Comparison of ENCODE assay signal across 20 cellular contexts in the genomic region with DNA sequence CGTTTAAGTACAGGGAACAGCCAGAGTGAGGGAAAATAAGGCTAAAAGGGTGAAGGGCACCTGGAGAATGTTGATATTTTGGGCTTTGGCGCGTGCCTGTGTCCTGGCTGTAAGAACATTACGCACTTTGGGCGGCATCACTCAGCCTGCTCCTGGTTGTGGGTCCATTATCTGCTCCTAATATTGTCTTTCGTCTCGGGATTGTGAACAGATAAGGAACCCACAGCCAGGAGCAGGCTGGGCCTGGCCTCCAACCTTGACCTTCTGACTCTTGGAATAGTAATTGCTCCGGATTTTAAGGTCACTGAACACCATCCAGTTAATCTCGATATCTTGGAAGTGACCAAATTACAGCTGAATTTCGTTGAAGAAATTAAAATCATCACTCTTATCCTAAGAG.
DNase-seq lines count a peak whose midpoint lies in the region; ATAC-seq, FAIRE-seq and TF ChIP-seq lines count a peak whose summit lies in the region.
"Had no signal": no experiment of that assay in that cellular context is flagged by ENCODE, and none has a peak within 500 bp of the region (broad histone marks: within the 10 kb centered on the region; RNA-seq: fewer than 3 reads in every experiment).

No MANE protein-coding gene starts in this region.

- H3K56ac ChIP-seq in H1 (replicated peaks; ENCODE audit: insufficient read length, low read depth, low read length) (no peak overlapping the region), mesendoderm (ENCODE audit: low read length) (peak overlapping the region; percentile 22)

- no peaks in the 10 kb centered on the region for H3K27me3 Mint-ChIP-seq in activated naive CD4-positive, alpha-beta T cell treated with anti-CD3 and anti-CD28 coated beads, Interleukin-2, amount 50 U/mL, for 24 hours
- no peaks in the 10 kb centered on the region for H3K27me3 Mint-ChIP-seq in activated naive CD4-positive, alpha-beta T cell treated with anti-CD3 and anti-CD28 coated beads for 36 hours (ENCODE audit: low read depth)
- H3K27me3 Mint-ChIP-seq in activated CD8-positive, alpha-beta T cell treated with anti-CD3 and anti-CD28 coated beads, Interleukin-2, amount 10 ng/mL, durations not matched to agents 7 days and 5 days (ENCODE audit: low read depth), result no peaks in the 10 kb centered on the region

- no peak overlapping the region for H2AFZ ChIP-seq in H1 (ENCODE audit: low read length)

- H4K20me1 ChIP-seq in H1 (replicated peaks in 1 of 2; ENCODE audit: control insufficient read depth in 1 of 2, insufficient read depth in 2 of 2, low read length in 2 of 2), result no peaks in the 10 kb centered on the region

- intact Hi-C loops in activated naive CD4-positive, alpha-beta T cell treated with anti-CD3 and anti-CD28 coated beads for 36 hours (cut with micrococcal nuclease), result no loop called here
- intact Hi-C loops in thyroid gland (cut with DNase I), result no loop called here

- peak overlapping the region; percentile 83; the same call in 1 of the 2 replicates for H2BK5ac ChIP-seq in H1 (ENCODE audit: low read depth, low read length)
- H2BK5ac ChIP-seq in mesendoderm (ENCODE audit: low read length), result no peak overlapping the region

- H3K4me2 ChIP-seq in H1 (ENCODE audit: insufficient read depth in 1 of 2, low read depth in 2 of 2, low read length in 2 of 2), result no peak overlapping the region
- no peak overlapping the region for H3K4me2 ChIP-seq in mesendoderm (ENCODE audit: low read length)

- H3K4me3 Mint-ChIP-seq in activated naive CD4-positive, alpha-beta T cell treated with anti-CD3 and anti-CD28 coated beads, Interleukin-2, amount 50 U/mL, for 24 hours, result no peak overlapping the region
- no peak overlapping the region for H3K4me3 Mint-ChIP-seq in activated naive CD4-positive, alpha-beta T cell treated with anti-CD3 and anti-CD28 coated beads for 36 hours
- H3K4me3 Mint-ChIP-seq in activated CD8-positive, alpha-beta T cell treated with anti-CD3 and anti-CD28 coated beads, Interleukin-2, amount 10 ng/mL, durations not matched to agents 7 days and 5 days, result no peak overlapping the region
- H3K4me3 Mint-ChIP-seq: B cell had no signal

- no peak overlapping the region for H4K91ac ChIP-seq in H1 (replicated peaks; ENCODE audit: insufficient read length, low read length)

- peak overlapping the region; percentile 80; the same call in 1 of the 2 replicates for H2BK12ac ChIP-seq in H1 (ENCODE audit: low read depth, low read length)

- H3K9me3 Mint-ChIP-seq in activated naive CD4-positive, alpha-beta T cell treated with anti-CD3 and anti-CD28 coated beads, Interleukin-2, amount 50 U/mL, for 24 hours, result no peaks in the 10 kb centered on the region
- H3K9me3 Mint-ChIP-seq in activated naive CD4-positive, alpha-beta T cell treated with anti-CD3 and anti-CD28 coated beads for 36 hours, result no peaks in the 10 kb centered on the region
- no peaks in the 10 kb centered on the region for H3K9me3 Mint-ChIP-seq in activated CD8-positive, alpha-beta T cell treated with anti-CD3 and anti-CD28 coated beads, Interleukin-2, amount 10 ng/mL, durations not matched to agents 7 days and 5 days (ENCODE audit: insufficient read depth)

- DNase-seq in activated naive CD4-positive, alpha-beta T cell treated with anti-CD3 and anti-CD28 coated beads for 36 hours, result no peak
- DNase-seq in H1 (ENCODE audit: low read depth in 1 of 2, low spot score in 2 of 2), result no peak
- no peak for DNase-seq in mesendoderm
- no peak for DNase-seq in thyroid gland
- DNase-seq in HPDE6-E6E7 (ENCODE audit: extremely low spot score), result no peak
- DNase-seq in NCI-H1694 treated with DMSO at 0.1 percent for 48 hours (lab: John Stamatoyannopoulos, UW), result no peak
- DNase-seq in activated CD8-positive, alpha-beta T cell treated with anti-CD3 and anti-CD28 coated beads, Interleukin-2, amount 10 ng/mL, durations not matched to agents 7 days and 5 days, result no peak
- DNase-seq: 8988T, activated T-cell treated with anti-CD3 and anti-CD28 coated beads for 4 hours, amygdala, cerebellar nuclear complex, DMS79 treated with DMSO at 0.1 percent for 48 hours, NCI-H1092 treated with DMSO at 0.1 percent for 48 hours, NCI-H2107, NCI-H524 treated with DMSO at 0.1 percent for 48 hours, T-helper 2 cell, testis, WERI-Rb-1 had no signal

- H3K4me3 ChIP-seq in H1 (ENCODE audit: extremely low read depth in 1 of 4, insufficient read depth in 2 of 4, low read depth in 3 of 4, low read length in 4 of 4) (no peak overlapping the region), mesendoderm (ENCODE audit: low read length) (no peak overlapping the region), thyroid gland (replicated peaks in 1 of 3) (no peak overlapping the region)
- H3K4me3 ChIP-seq: testis had no signal

- no peaks in the 10 kb centered on the region for H3K79me2 ChIP-seq in H1 (ENCODE audit: control insufficient read depth in 1 of 2, insufficient read depth in 2 of 2, low read length in 2 of 2)
- no peaks in the 10 kb centered on the region for H3K79me2 ChIP-seq in mesendoderm (ENCODE audit: control insufficient read depth, insufficient read depth, low read length)

- H3K23me2 ChIP-seq in H1 (ENCODE audit: low read depth, low read length), result no peaks in the 10 kb centered on the region; the same call in 1 of the 2 replicates

- WGBS in H1 (ENCODE audit: extremely low coverage in 1 of 2, insufficient coverage in 1 of 2, insufficient read length in 1 of 2, insufficient replicate concordance in 2 of 2, low coverage in 1 of 2, low lambda C conversion rate in 2 of 2, missing lambda C conversion rate in 1 of 2), 2 experiments, result 88% methylated on average over 10 of the region's 10 CpGs; no CpG with 5 or more reads in 1 of the 2 experiments
- no CpG with 5 or more reads among the region's 10 CpGs for WGBS in mesendoderm (ENCODE audit: extremely low coverage, insufficient coverage, low lambda C conversion rate)
- 87% methylated on average over 10 of the region's 10 CpGs for WGBS in thyroid gland, 2 donors

- no peak overlapping the region for H4K5ac ChIP-seq in H1 (ENCODE audit: insufficient read length, low read depth, low read length)
- H4K5ac ChIP-seq in mesendoderm (ENCODE audit: low read length), result no peak overlapping the region

- H4K8ac ChIP-seq in H1 (ENCODE audit: extremely low read depth, insufficient read depth, low read length), result no peak overlapping the region
- H4K8ac ChIP-seq in mesendoderm (ENCODE audit: low read depth, low read length), result no peak overlapping the region

- ATAC-seq in activated CD8-positive, alpha-beta T cell treated with anti-CD3 and anti-CD28 coated beads, Interleukin-2, amount 10 ng/mL, durations not matched to agents 7 days and 5 days, result no peak

- no peak overlapping the region for H3K4ac ChIP-seq in H1 (replicated peaks; ENCODE audit: insufficient read length, low read depth, low read length)
- H3K4ac ChIP-seq in mesendoderm (ENCODE audit: low read depth, low read length), result no peak overlapping the region

- no peak for TF ChIP-seq CTCF in H1 (IDR thresholded peaks at IDR 0.05; ENCODE audit: control extremely low read depth in 1 of 3, insufficient read depth in 1 of 3, low read depth in 1 of 3, low read length in 3 of 3)
- TF ChIP-seq CTCF in thyroid gland (IDR thresholded peaks at IDR 0.05), result no peak

- TF ChIP-seq EP300 in H1 (IDR thresholded peaks at IDR 0.05; ENCODE audit: borderline replicate concordance in 1 of 2, low read depth in 2 of 2, low read length in 2 of 2), result no peak

- peak overlapping the region; percentile 71 for H3K18ac ChIP-seq in H1 (ENCODE audit: extremely low read depth, low read length)
- no peak overlapping the region for H3K18ac ChIP-seq in mesendoderm (ENCODE audit: low read length)

- no peak overlapping the region for H3K27ac ChIP-seq in H1 (ENCODE audit: low read depth, low read length)
- no peak overlapping the region for H3K27ac ChIP-seq in mesendoderm (ENCODE audit: low read depth, low read length)
- peak overlapping the region in 2 of 3 donors; percentile 22 to 43 for H3K27ac ChIP-seq in thyroid gland
- H3K27ac ChIP-seq: WERI-Rb-1 had no signal

- no peaks in the 10 kb centered on the region for H3K36me3 Mint-ChIP-seq in activated naive CD4-positive, alpha-beta T cell treated with anti-CD3 and anti-CD28 coated beads, Interleukin-2, amount 50 U/mL, for 24 hours
- H3K36me3 Mint-ChIP-seq in activated naive CD4-positive, alpha-beta T cell treated with anti-CD3 and anti-CD28 coated beads for 36 hours (ENCODE audit: low read depth), result no peaks in the 10 kb centered on the region
- no peaks in the 10 kb centered on the region for H3K36me3 Mint-ChIP-seq in activated CD8-positive, alpha-beta T cell treated with anti-CD3 and anti-CD28 coated beads, Interleukin-2, amount 10 ng/mL, durations not matched to agents 7 days and 5 days (ENCODE audit: low read depth)

- H2BK15ac ChIP-seq in H1 (ENCODE audit: low read length) (peak overlapping the region; percentile 99; the same call in 1 of the 2 replicates), mesendoderm (replicated peaks; ENCODE audit: low read depth) (no peak overlapping the region)

- H3K36me3 ChIP-seq in H1 (ENCODE audit: control insufficient read depth in 2 of 4, insufficient read depth in 4 of 4, low read length in 3 of 4) (no peaks in the 10 kb centered on the region), mesendoderm (ENCODE audit: control insufficient read depth, insufficient read depth, low read length) (no peaks in the 10 kb centered on the region), thyroid gland (no peaks in the 10 kb centered on the region)
- H3K36me3 ChIP-seq: WERI-Rb-1 had no signal

- H3K4me1 Mint-ChIP-seq in activated naive CD4-positive, alpha-beta T cell treated with anti-CD3 and anti-CD28 coated beads, Interleukin-2, amount 50 U/mL, for 24 hours, result no peaks in the 10 kb centered on the region
- H3K4me1 Mint-ChIP-seq in activated naive CD4-positive, alpha-beta T cell treated with anti-CD3 and anti-CD28 coated beads for 36 hours (ENCODE audit: low read depth), result no peaks in the 10 kb centered on the region
- peaks cover 2% of the 10 kb centered on the region for H3K4me1 Mint-ChIP-seq in activated CD8-positive, alpha-beta T cell treated with anti-CD3 and anti-CD28 coated beads, Interleukin-2, amount 10 ng/mL, durations not matched to agents 7 days and 5 days (ENCODE audit: low read depth)
- H3K4me1 Mint-ChIP-seq: B cell had no signal

- H3K14ac ChIP-seq in H1 (ENCODE audit: insufficient read length), result no peak overlapping the region

- no peak for TF ChIP-seq RAD21 in H1 (IDR thresholded peaks at IDR 0.05 in 1 of 2, conservative IDR thresholded peaks at IDR 0.05 in 1 of 2; ENCODE audit: low read depth in 2 of 2, low read length in 2 of 2)

- H3K9me3 ChIP-seq in H1 (ENCODE audit: insufficient read depth in 2 of 2, low read depth in 1 of 2, low read length in 1 of 2) (no peaks in the 10 kb centered on the region), thyroid gland (no peaks in the 10 kb centered on the region)
- H3K9me3 ChIP-seq: testis had no signal

- H3K79me1 ChIP-seq in H1 (ENCODE audit: low read depth, low read length), result no peaks in the 10 kb centered on the region; the same call in 1 of the 2 replicates
- no peaks in the 10 kb centered on the region for H3K79me1 ChIP-seq in mesendoderm (ENCODE audit: low read length)

- no peaks in the 10 kb centered on the region for H3K27me3 ChIP-seq in H1 (replicated peaks in 1 of 4; ENCODE audit: control insufficient read depth in 3 of 4, extremely low read depth in 1 of 4, insufficient read depth in 3 of 4, low read length in 3 of 4)
- H3K27me3 ChIP-seq in mesendoderm (ENCODE audit: insufficient read depth, low read length, poor library complexity), result no peaks in the 10 kb centered on the region
- no peaks in the 10 kb centered on the region for H3K27me3 ChIP-seq in thyroid gland
- H3K27me3 ChIP-seq: testis had no signal

- H3K23ac ChIP-seq in H1 (ENCODE audit: insufficient read length) (no peak overlapping the region), mesendoderm (ENCODE audit: low read length) (no peak overlapping the region)

- no peak for TF ChIP-seq POLR2A in H1 (IDR thresholded peaks at IDR 0.05; ENCODE audit: control extremely low read depth in 1 of 2, low read depth in 2 of 2, low read length in 2 of 2)
- no peak for TF ChIP-seq POLR2A in thyroid gland (IDR thresholded peaks at IDR 0.05)

- CTCF ChIA-PET in activated naive CD4-positive, alpha-beta T cell treated with anti-CD3 and anti-CD28 coated beads for 36 hours (lab: Charles Lee), result interaction anchor here (1.1 kb wide), 1 partner anchor 10 kb away, joined by 3 read pairs; no protein-coding TSS in a partner anchor
- CTCF ChIA-PET in H1 (lab: Charles Lee; ENCODE audit: partially characterized antibody), result interaction anchor here (1.0 to 3.1 kb wide), 11 partner anchors 9 to 112 kb away, joined by 3 to 14 read pairs (median 6); a partner anchor contains a TSS
- CTCF ChIA-PET in activated CD8-positive, alpha-beta T cell treated with anti-CD3 and anti-CD28 coated beads, Interleukin-2, amount 10 ng/mL, durations not matched to agents 7 days and 5 days (lab: Charles Lee), result no interaction called here

- H3K4me1 ChIP-seq in H1 (replicated peaks in 1 of 4; ENCODE audit: control insufficient read depth in 3 of 4, insufficient read depth in 4 of 4, low read length in 3 of 4), result peaks cover 0 to 18% (median 7%) of the 10 kb centered on the region in 4 experiments; a peak in 5 of 7 replicates
- H3K4me1 ChIP-seq in mesendoderm (ENCODE audit: control insufficient read depth, low read depth, low read length), result no peaks in the 10 kb centered on the region
- H3K4me1 ChIP-seq in thyroid gland, result peaks cover 0 to 22% of the 10 kb centered on the region in 2 donors
- H3K4me1 ChIP-seq: testis had no signal

- H2AK5ac ChIP-seq in H1 (ENCODE audit: low read depth, low read length) (no peak overlapping the region), mesendoderm (ENCODE audit: low read length) (no peak overlapping the region)

- no peak overlapping the region for H3K9ac ChIP-seq in H1 (replicated peaks in 1 of 4; ENCODE audit: extremely low read depth in 1 of 4, low read depth in 3 of 4, low read length in 3 of 4)
- no peak overlapping the region for H3K9ac ChIP-seq in mesendoderm (ENCODE audit: low read length)

- FAIRE-seq in H1 (lab: Jason Lieb, UNC), result no peak

- H2BK120ac ChIP-seq in H1 (replicated peaks; ENCODE audit: low read depth, low read length), result no peak overlapping the region
- H2BK120ac ChIP-seq in mesendoderm (ENCODE audit: low read depth, low read length), result no peak overlapping the region

- POLR2A ChIA-PET in H1 (lab: Charles Lee; ENCODE audit: partially characterized antibody), result no interaction called here
- POLR2A ChIA-PET in activated CD8-positive, alpha-beta T cell treated with anti-CD3 and anti-CD28 coated beads, Interleukin-2, amount 10 ng/mL, durations not matched to agents 7 days and 5 days (lab: Charles Lee), result no interaction called here

- peak overlapping the region; percentile 87 for H3K27ac Mint-ChIP-seq in activated naive CD4-positive, alpha-beta T cell treated with anti-CD3 and anti-CD28 coated beads, Interleukin-2, amount 50 U/mL, for 24 hours
- H3K27ac Mint-ChIP-seq in activated naive CD4-positive, alpha-beta T cell treated with anti-CD3 and anti-CD28 coated beads for 36 hours, result no peak overlapping the region
- no peak overlapping the region for H3K27ac Mint-ChIP-seq in activated CD8-positive, alpha-beta T cell treated with anti-CD3 and anti-CD28 coated beads, Interleukin-2, amount 10 ng/mL, durations not matched to agents 7 days and 5 days
- H3K27ac Mint-ChIP-seq: B cell had no signal

- peak overlapping the region; percentile 93; the same call in 1 of the 2 replicates for H2BK20ac ChIP-seq in H1 (ENCODE audit: low read length)

Comparison
In these comparisons a context has a peak if more than half of its experiments do, and no peak if none do; other contexts are left out.
1. H3K27ac ChIP-seq: peak in thyroid gland (2 of 3); none in H1 (single experiment) and mesendoderm (single experiment).